Comparison of ENCODE assay signal across 15 cellular contexts in genomic region chr20:62563561-62563960, GRCh38.
A peak's percentile ranks its signal among the peaks of the same experiment; 100 is the strongest.
DNase-seq lines count a peak whose midpoint lies in the region; ATAC-seq and TF ChIP-seq lines count a peak whose summit lies in the region.
"Had no signal": no experiment of that assay in that cellular context is flagged by ENCODE, and none has a peak within 500 bp of the region (broad histone marks: within the 10 kb centered on the region; RNA-seq: fewer than 3 reads in every experiment).

No MANE protein-coding gene starts in this region.

- peak overlapping the region; percentile 94 for H3K27ac ChIP-seq in left ventricle myocardium inferior (replicated peaks)
- peak overlapping the region; percentile 1 for H3K27ac ChIP-seq in right cardiac atrium (ENCODE audit: low read length)
- H3K27ac ChIP-seq in psoas muscle = peak overlapping the region; percentile 92
- H3K27ac ChIP-seq: C4-2B had no signal

- peaks cover 26% of the 10 kb centered on the region for H3K4me1 ChIP-seq in left ventricle myocardium inferior
- H3K4me1 ChIP-seq in right cardiac atrium (ENCODE audit: control insufficient read depth, insufficient read depth, low read length) = no peaks in the 10 kb centered on the region
- peaks cover 59% of the 10 kb centered on the region for H3K4me1 ChIP-seq in psoas muscle

- ATAC-seq in Right ventricle myocardium inferior = no peak
- ATAC-seq in right cardiac atrium = no peak
- ATAC-seq in psoas muscle = no peak
- no peak for ATAC-seq in left colon
- no peak for ATAC-seq in GM18873 (IDR thresholded peaks at IDR 0.05; ENCODE audit: low FRiP score, unreplicated experiment)

- TF ChIP-seq CTCF in left ventricle myocardium inferior (IDR thresholded peaks at IDR 0.05; ENCODE audit: borderline replicate concordance) (no peak), psoas muscle (IDR thresholded peaks at IDR 0.05) (no peak)

- 63% methylated on average over 15 of the region's 15 CpGs for WGBS in right cardiac atrium
- 57 to 71% (median 64%) methylated on average over 14 to 15 of the region's 15 CpGs for WGBS in psoas muscle, 3 donors

- intact Hi-C loops in left ventricle myocardium inferior (cut with micrococcal nuclease) = no loop called here
- intact Hi-C loops in Right ventricle myocardium inferior (cut with DNase I) = no loop called here
- intact Hi-C loops in right cardiac atrium (cut with DNase I) = no loop called here
- intact Hi-C loops in psoas muscle (cut with DNase I) = no loop called here
- intact Hi-C loops in left colon (cut with DNase I, micrococcal nuclease) = no loop called here

- DNase-seq in left ventricle myocardium inferior = no peak
- DNase-seq in Right ventricle myocardium inferior (ENCODE audit: missing footprints) = no peak
- peak in 1 of 3 donors; percentile 43 for DNase-seq in right cardiac atrium
- DNase-seq in psoas muscle = no peak
- no peak for DNase-seq in left colon
- no peak for DNase-seq in occipital lobe (lab: John Stamatoyannopoulos, UW)
- DNase-seq: ACHN, AML-193, DMS153, DMS79, GDM1, GOT3, H9 had no signal

- H3K36me3 ChIP-seq in left ventricle myocardium inferior (peaks cover 8% of the 10 kb centered on the region), psoas muscle (ENCODE audit: insufficient read depth in 1 of 2, low read depth in 1 of 2) (peaks cover 0 to 20% of the 10 kb centered on the region in 2 donors)

- H3K4me3 ChIP-seq in left ventricle myocardium inferior = no peak overlapping the region
- H3K4me3 ChIP-seq in right cardiac atrium (ENCODE audit: low read length) = no peak overlapping the region
- no peak overlapping the region for H3K4me3 ChIP-seq in psoas muscle

- H3K9me3 ChIP-seq in left ventricle myocardium inferior (replicated peaks) (no peaks in the 10 kb centered on the region), right cardiac atrium (ENCODE audit: control insufficient read depth, low read length) (no peaks in the 10 kb centered on the region), psoas muscle (no peaks in the 10 kb centered on the region)

- peaks cover 55% of the 10 kb centered on the region for H3K27me3 ChIP-seq in left ventricle myocardium inferior (ENCODE audit: low read depth)
- no peaks in the 10 kb centered on the region for H3K27me3 ChIP-seq in right cardiac atrium (ENCODE audit: control insufficient read depth, insufficient read depth)
- no peaks in the 10 kb centered on the region for H3K27me3 ChIP-seq in psoas muscle (ENCODE audit: insufficient read depth in 3 of 3, low read length in 2 of 3)

Comparison
In these comparisons a context has a peak if more than half of its experiments do, and no peak if none do; other contexts are left out.
1. H3K27ac ChIP-seq: peak in every context shown above with its lines; median percentile 94 in left ventricle myocardium inferior; 92 in psoas muscle; 1 in right cardiac atrium.